In the genomic region with DNA sequence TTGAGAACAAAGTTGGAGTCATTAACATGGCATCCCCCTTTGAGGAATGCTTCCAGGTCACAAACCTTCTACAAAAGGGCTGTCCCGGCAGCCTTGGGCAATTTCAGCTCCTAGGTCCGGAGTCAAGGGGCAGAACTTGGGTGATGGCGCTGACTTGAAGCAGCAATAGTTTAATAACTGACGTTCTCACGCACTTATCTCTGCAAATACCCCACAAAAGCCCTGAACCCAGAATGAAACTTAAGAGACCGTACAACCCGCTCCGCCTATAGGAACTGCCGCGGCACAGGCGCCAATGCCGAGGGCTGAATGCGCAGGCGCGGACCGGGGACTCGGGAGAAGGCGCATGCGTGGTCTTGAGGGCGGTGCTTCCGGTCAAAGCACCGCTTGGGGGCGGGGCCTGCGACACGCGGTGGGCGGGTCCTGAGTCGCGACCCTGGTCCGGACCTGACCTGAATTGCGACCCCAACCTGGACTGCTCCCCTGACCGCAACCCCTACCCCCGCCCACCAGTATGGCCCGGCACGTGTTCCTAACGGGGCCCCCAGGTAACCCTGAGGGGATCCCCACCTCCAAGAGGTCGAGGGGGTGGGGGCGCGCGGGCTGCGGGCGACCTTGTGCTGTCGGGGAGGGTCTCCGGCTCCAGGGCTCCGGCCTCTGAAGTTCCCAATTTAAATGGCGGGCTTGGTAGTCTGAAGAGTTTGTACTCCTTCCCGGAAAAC, we compare ENCODE assay signal across 1 cellular context.
A peak's percentile ranks its signal among the peaks of the same experiment; 100 is the strongest.
TF ChIP-seq lines count a peak whose summit lies in the region.

A gene with protein sequence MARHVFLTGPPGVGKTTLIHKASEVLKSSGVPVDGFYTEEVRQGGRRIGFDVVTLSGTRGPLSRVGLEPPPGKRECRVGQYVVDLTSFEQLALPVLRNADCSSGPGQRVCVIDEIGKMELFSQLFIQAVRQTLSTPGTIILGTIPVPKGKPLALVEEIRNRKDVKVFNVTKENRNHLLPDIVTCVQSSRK (plus strand): TSS at position 415 of the 722 bp plus-strand sequence. CDS start 100 bp downstream, at position 515.

TF ChIP-seq in HepG2, 621 proteins besides CTCF, POLR2A, EP300 and RAD21 (continues in another document):
- TF ChIP-seq, protein P1, sequence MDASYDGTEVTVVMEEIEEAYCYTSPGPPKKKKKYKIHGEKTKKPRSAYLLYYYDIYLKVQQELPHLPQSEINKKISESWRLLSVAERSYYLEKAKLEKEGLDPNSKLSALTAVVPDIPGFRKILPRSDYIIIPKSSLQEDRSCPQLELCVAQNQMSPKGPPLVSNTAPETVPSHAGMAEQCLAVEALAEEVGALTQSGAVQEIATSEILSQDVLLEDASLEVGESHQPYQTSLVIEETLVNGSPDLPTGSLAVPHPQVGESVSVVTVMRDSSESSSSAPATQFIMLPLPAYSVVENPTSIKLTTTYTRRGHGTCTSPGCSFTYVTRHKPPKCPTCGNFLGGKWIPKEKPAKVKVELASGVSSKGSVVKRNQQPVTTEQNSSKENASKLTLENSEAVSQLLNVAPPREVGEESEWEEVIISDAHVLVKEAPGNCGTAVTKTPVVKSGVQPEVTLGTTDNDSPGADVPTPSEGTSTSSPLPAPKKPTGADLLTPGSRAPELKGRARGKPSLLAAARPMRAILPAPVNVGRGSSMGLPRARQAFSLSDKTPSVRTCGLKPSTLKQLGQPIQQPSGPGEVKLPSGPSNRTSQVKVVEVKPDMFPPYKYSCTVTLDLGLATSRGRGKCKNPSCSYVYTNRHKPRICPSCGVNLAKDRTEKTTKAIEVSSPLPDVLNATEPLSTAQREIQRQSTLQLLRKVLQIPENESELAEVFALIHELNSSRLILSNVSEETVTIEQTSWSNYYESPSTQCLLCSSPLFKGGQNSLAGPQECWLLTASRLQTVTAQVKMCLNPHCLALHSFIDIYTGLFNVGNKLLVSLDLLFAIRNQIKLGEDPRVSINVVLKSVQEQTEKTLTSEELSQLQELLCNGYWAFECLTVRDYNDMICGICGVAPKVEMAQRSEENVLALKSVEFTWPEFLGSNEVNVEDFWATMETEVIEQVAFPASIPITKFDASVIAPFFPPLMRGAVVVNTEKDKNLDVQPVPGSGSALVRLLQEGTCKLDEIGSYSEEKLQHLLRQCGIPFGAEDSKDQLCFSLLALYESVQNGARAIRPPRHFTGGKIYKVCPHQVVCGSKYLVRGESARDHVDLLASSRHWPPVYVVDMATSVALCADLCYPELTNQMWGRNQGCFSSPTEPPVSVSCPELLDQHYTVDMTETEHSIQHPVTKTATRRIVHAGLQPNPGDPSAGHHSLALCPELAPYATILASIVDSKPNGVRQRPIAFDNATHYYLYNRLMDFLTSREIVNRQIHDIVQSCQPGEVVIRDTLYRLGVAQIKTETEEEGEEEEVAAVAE (CRISPR knock-in tag; IDR thresholded peaks at IDR 0.05; ENCODE audit: borderline replicate concordance): no peak; the same call in 1 of the 2 replicates
- TF ChIP-seq ZNF143 (CRISPR knock-in tag; IDR thresholded peaks at IDR 0.05) (no peak), ZNF598 (CRISPR knock-in tag; IDR thresholded peaks at IDR 0.05; ENCODE audit: borderline replicate concordance) (0 out of 2 replicates have a peak, but pooled peaks have one; percentile 26), NR2C2 (CRISPR knock-in tag; IDR thresholded peaks at IDR 0.05; ENCODE audit: borderline replicate concordance) (peak; percentile 97), PCBP1 (IDR thresholded peaks at IDR 0.05; ENCODE audit: borderline replicate concordance, low read depth, low read length) (no peak), BORCS8-MEF2B (CRISPR knock-in tag; IDR thresholded peaks at IDR 0.05) (no peak), NKX3-1 (CRISPR knock-in tag; IDR thresholded peaks at IDR 0.05) (no peak), ETV6 (CRISPR knock-in tag; conservative IDR thresholded peaks at IDR 0.05) (0 out of 2 replicates have a peak, but pooled peaks have one; percentile 13), NR2F6 (IDR thresholded peaks at IDR 0.05) (0 out of 2 replicates have a peak, but pooled peaks have one; percentile 15), NR2F6 (CRISPR knock-in tag; IDR thresholded peaks at IDR 0.05) (0 out of 2 replicates have a peak, but pooled peaks have one; percentile 5), ZNF709 (CRISPR knock-in tag; IDR thresholded peaks at IDR 0.05) (0 out of 2 replicates have a peak, but pooled peaks have one; percentile 23), HOXA3 (CRISPR knock-in tag; IDR thresholded peaks at IDR 0.05) (no peak; the same call in 1 of the 2 replicates), EHMT2 (IDR thresholded peaks at IDR 0.05; ENCODE audit: borderline replicate concordance, low read depth, low read length) (peak; percentile 24; the same call in 1 of the 2 replicates), ZNF160 (CRISPR knock-in tag; IDR thresholded peaks at IDR 0.05) (0 out of 2 replicates have a peak, but pooled peaks have one; percentile 57), ZNF292 (CRISPR knock-in tag; IDR thresholded peaks at IDR 0.05; ENCODE audit: borderline replicate concordance, low read depth) (peak; percentile 41; the same call in 1 of the 2 replicates), ZKSCAN8 (CRISPR knock-in tag; IDR thresholded peaks at IDR 0.05; ENCODE audit: borderline replicate concordance) (no peak), NFYB (CRISPR knock-in tag; IDR thresholded peaks at IDR 0.05) (peak; percentile 45; the same call in 1 of the 2 replicates), ZNF446 (CRISPR knock-in tag; IDR thresholded peaks at IDR 0.05) (peak; percentile 60), ZNF234 (CRISPR knock-in tag; conservative IDR thresholded peaks at IDR 0.05) (no peak), BHLHE40 (IDR thresholded peaks at IDR 0.05; ENCODE audit: low read length) (no peak), RBM22 (optimal IDR thresholded peaks at IDR 0.05; ENCODE audit: low read length) (no peak), ZNF777 (CRISPR knock-in tag; IDR thresholded peaks at IDR 0.05) (0 out of 2 replicates have a peak, but pooled peaks have one; percentile 19), ERF (CRISPR knock-in tag; IDR thresholded peaks at IDR 0.05) (peak; percentile 34; the same call in 1 of the 2 replicates), TEAD2 (CRISPR knock-in tag; IDR thresholded peaks at IDR 0.05) (no peak), ETV5 (CRISPR knock-in tag; IDR thresholded peaks at IDR 0.05; ENCODE audit: borderline replicate concordance) (peak; percentile 48; the same call in 1 of the 2 replicates), KLF6 (CRISPR knock-in tag; IDR thresholded peaks at IDR 0.05) (no peak), ZNF430 (CRISPR knock-in tag; IDR thresholded peaks at IDR 0.05) (peak; percentile 80; the same call in 1 of the 2 replicates), ZNF605 (CRISPR knock-in tag; IDR thresholded peaks at IDR 0.05) (peak; percentile 72; the same call in 1 of the 2 replicates), HOXA7 (CRISPR knock-in tag; IDR thresholded peaks at IDR 0.05) (no peak), ZNF501 (CRISPR knock-in tag; IDR thresholded peaks at IDR 0.05) (peak; percentile 78), HES4 (CRISPR knock-in tag; IDR thresholded peaks at IDR 0.05; ENCODE audit: borderline replicate concordance) (0 out of 2 replicates have a peak, but pooled peaks have one; percentile 24), CHD2 (IDR thresholded peaks at IDR 0.05; ENCODE audit: low read depth, low read length) (0 out of 2 replicates have a peak, but pooled peaks have one; percentile 23), KMT2A (CRISPR knock-in tag; IDR thresholded peaks at IDR 0.05) (0 out of 2 replicates have a peak, but pooled peaks have one; percentile 42), RBFOX2 (IDR thresholded peaks at IDR 0.05; ENCODE audit: low read depth, low read length) (peak; percentile 80), CEBPB (IDR thresholded peaks at IDR 0.05; ENCODE audit: borderline replicate concordance, low read depth, low read length) (no peak), NFKB2 (CRISPR knock-in tag; IDR thresholded peaks at IDR 0.05; ENCODE audit: borderline replicate concordance) (peak; percentile 71; the same call in 1 of the 2 replicates)
- TF ChIP-seq, protein P2, sequence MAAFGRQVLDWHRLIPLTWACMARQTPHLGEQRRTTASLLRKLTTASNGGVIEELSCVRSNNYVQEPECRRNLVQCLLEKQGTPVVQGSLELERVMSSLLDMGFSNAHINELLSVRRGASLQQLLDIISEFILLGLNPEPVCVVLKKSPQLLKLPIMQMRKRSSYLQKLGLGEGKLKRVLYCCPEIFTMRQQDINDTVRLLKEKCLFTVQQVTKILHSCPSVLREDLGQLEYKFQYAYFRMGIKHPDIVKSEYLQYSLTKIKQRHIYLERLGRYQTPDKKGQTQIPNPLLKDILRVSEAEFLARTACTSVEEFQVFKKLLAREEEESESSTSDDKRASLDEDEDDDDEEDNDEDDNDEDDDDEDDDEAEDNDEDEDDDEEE (CRISPR knock-in tag; IDR thresholded peaks at IDR 0.05): peak; percentile 65; the same call in 1 of the 2 replicates
- TF ChIP-seq, protein P3, sequence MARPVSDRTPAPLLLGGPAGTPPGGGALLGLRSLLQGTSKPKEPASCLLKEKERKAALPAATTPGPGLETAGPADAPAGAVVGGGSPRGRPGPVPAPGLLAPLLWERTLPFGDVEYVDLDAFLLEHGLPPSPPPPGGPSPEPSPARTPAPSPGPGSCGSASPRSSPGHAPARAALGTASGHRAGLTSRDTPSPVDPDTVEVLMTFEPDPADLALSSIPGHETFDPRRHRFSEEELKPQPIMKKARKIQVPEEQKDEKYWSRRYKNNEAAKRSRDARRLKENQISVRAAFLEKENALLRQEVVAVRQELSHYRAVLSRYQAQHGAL (CRISPR knock-in tag; IDR thresholded peaks at IDR 0.05; ENCODE audit: not compliant biosample characterization): no peak
- TF ChIP-seq, protein P4, sequence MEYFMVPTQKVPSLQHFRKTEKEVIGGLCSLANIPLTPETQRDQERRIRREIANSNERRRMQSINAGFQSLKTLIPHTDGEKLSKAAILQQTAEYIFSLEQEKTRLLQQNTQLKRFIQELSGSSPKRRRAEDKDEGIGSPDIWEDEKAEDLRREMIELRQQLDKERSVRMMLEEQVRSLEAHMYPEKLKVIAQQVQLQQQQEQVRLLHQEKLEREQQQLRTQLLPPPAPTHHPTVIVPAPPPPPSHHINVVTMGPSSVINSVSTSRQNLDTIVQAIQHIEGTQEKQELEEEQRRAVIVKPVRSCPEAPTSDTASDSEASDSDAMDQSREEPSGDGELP (IDR thresholded peaks at IDR 0.05; ENCODE audit: borderline replicate concordance, low read depth): 0 out of 2 replicates have a peak, but pooled peaks have one; percentile 27
- TF ChIP-seq, protein P5, sequence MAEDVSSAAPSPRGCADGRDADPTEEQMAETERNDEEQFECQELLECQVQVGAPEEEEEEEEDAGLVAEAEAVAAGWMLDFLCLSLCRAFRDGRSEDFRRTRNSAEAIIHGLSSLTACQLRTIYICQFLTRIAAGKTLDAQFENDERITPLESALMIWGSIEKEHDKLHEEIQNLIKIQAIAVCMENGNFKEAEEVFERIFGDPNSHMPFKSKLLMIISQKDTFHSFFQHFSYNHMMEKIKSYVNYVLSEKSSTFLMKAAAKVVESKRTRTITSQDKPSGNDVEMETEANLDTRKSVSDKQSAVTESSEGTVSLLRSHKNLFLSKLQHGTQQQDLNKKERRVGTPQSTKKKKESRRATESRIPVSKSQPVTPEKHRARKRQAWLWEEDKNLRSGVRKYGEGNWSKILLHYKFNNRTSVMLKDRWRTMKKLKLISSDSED (CRISPR knock-in tag; IDR thresholded peaks at IDR 0.05): no peak
- TF ChIP-seq, protein P6, sequence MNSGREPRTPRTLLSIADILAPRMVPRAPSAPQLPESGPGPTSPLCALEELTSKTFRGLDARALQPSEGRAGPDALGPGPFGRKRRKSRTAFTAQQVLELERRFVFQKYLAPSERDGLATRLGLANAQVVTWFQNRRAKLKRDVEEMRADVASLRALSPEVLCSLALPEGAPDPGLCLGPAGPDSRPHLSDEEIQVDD (CRISPR knock-in tag; IDR thresholded peaks at IDR 0.05; ENCODE audit: borderline replicate concordance): no peak
- TF ChIP-seq, protein P7, sequence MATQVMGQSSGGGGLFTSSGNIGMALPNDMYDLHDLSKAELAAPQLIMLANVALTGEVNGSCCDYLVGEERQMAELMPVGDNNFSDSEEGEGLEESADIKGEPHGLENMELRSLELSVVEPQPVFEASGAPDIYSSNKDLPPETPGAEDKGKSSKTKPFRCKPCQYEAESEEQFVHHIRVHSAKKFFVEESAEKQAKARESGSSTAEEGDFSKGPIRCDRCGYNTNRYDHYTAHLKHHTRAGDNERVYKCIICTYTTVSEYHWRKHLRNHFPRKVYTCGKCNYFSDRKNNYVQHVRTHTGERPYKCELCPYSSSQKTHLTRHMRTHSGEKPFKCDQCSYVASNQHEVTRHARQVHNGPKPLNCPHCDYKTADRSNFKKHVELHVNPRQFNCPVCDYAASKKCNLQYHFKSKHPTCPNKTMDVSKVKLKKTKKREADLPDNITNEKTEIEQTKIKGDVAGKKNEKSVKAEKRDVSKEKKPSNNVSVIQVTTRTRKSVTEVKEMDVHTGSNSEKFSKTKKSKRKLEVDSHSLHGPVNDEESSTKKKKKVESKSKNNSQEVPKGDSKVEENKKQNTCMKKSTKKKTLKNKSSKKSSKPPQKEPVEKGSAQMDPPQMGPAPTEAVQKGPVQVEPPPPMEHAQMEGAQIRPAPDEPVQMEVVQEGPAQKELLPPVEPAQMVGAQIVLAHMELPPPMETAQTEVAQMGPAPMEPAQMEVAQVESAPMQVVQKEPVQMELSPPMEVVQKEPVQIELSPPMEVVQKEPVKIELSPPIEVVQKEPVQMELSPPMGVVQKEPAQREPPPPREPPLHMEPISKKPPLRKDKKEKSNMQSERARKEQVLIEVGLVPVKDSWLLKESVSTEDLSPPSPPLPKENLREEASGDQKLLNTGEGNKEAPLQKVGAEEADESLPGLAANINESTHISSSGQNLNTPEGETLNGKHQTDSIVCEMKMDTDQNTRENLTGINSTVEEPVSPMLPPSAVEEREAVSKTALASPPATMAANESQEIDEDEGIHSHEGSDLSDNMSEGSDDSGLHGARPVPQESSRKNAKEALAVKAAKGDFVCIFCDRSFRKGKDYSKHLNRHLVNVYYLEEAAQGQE (IDR thresholded peaks at IDR 0.05; ENCODE audit: borderline replicate concordance in 1 of 2, low read depth in 1 of 2, low read length in 2 of 2): 0 out of 4 replicates have a peak, but pooled peaks of 1 of the 2 experiments have one; percentile 16
- TF ChIP-seq, protein P8, sequence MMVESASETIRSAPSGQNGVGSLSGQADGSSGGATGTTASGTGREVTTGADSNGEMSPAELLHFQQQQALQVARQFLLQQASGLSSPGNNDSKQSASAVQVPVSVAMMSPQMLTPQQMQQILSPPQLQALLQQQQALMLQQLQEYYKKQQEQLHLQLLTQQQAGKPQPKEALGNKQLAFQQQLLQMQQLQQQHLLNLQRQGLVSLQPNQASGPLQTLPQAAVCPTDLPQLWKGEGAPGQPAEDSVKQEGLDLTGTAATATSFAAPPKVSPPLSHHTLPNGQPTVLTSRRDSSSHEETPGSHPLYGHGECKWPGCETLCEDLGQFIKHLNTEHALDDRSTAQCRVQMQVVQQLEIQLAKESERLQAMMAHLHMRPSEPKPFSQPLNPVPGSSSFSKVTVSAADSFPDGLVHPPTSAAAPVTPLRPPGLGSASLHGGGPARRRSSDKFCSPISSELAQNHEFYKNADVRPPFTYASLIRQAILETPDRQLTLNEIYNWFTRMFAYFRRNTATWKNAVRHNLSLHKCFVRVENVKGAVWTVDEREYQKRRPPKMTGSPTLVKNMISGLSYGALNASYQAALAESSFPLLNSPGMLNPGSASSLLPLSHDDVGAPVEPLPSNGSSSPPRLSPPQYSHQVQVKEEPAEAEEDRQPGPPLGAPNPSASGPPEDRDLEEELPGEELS (CRISPR knock-in tag; IDR thresholded peaks at IDR 0.05): no peak
- TF ChIP-seq, protein P9, sequence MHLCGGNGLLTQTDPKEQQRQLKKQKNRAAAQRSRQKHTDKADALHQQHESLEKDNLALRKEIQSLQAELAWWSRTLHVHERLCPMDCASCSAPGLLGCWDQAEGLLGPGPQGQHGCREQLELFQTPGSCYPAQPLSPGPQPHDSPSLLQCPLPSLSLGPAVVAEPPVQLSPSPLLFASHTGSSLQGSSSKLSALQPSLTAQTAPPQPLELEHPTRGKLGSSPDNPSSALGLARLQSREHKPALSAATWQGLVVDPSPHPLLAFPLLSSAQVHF (CRISPR knock-in tag; IDR thresholded peaks at IDR 0.05): no peak
